ENCODE assay signal across 10 cellular contexts in genomic region chrX:39337461-39337860, GRCh38.
DNase-seq lines count a peak whose midpoint lies in the region; ATAC-seq and TF ChIP-seq lines count a peak whose summit lies in the region.
"Had no signal": no experiment of that assay in that cellular context is flagged by ENCODE, and none has a peak within 500 bp of the region (broad histone marks: within the 10 kb centered on the region; RNA-seq: fewer than 3 reads in every experiment).

No MANE protein-coding gene starts in this region.

- TF ChIP-seq CTCF in psoas muscle (IDR thresholded peaks at IDR 0.05) = no peak

- POLR2A ChIA-PET in activated CD8-positive, alpha-beta T cell treated with anti-CD3 and anti-CD28 coated beads, Interleukin-2, amount 10 ng/mL, durations not matched to agents 7 days and 5 days (lab: Charles Lee) = no interaction called here

- H3K4me3 Mint-ChIP-seq in activated CD8-positive, alpha-beta T cell treated with anti-CD3 and anti-CD28 coated beads, Interleukin-2, amount 10 ng/mL, durations not matched to agents 7 days and 5 days = peak overlapping the region; percentile 44

- ATAC-seq in activated CD8-positive, alpha-beta T cell treated with anti-CD3 and anti-CD28 coated beads, Interleukin-2, amount 10 ng/mL, durations not matched to agents 7 days and 5 days = no peak
- ATAC-seq in psoas muscle (no peak), GM21576 (IDR thresholded peaks at IDR 0.05; ENCODE audit: unreplicated experiment) (no peak), HG03039 (IDR thresholded peaks at IDR 0.05; ENCODE audit: unreplicated experiment) (no peak)

- intact Hi-C loops in psoas muscle (cut with DNase I) = no loop called here

- no peaks in the 10 kb centered on the region for H3K9me3 ChIP-seq in psoas muscle

- H3K4me1 ChIP-seq in psoas muscle = no peaks in the 10 kb centered on the region

- no peaks in the 10 kb centered on the region for H3K36me3 Mint-ChIP-seq in activated CD8-positive, alpha-beta T cell treated with anti-CD3 and anti-CD28 coated beads, Interleukin-2, amount 10 ng/mL, durations not matched to agents 7 days and 5 days (ENCODE audit: low read depth)

- no peaks in the 10 kb centered on the region for H3K36me3 ChIP-seq in psoas muscle (ENCODE audit: insufficient read depth in 1 of 2, low read depth in 1 of 2)

- H3K9me3 Mint-ChIP-seq in activated CD8-positive, alpha-beta T cell treated with anti-CD3 and anti-CD28 coated beads, Interleukin-2, amount 10 ng/mL, durations not matched to agents 7 days and 5 days (ENCODE audit: insufficient read depth) = no peaks in the 10 kb centered on the region

- peak overlapping the region; percentile 85 for H3K27ac Mint-ChIP-seq in activated CD8-positive, alpha-beta T cell treated with anti-CD3 and anti-CD28 coated beads, Interleukin-2, amount 10 ng/mL, durations not matched to agents 7 days and 5 days

- H3K4me3 ChIP-seq in psoas muscle = no peak overlapping the region
- H3K4me3 ChIP-seq: smooth muscle cell had no signal

- CTCF ChIA-PET in activated CD8-positive, alpha-beta T cell treated with anti-CD3 and anti-CD28 coated beads, Interleukin-2, amount 10 ng/mL, durations not matched to agents 7 days and 5 days (lab: Charles Lee) = no interaction called here

- H3K4me1 Mint-ChIP-seq in activated CD8-positive, alpha-beta T cell treated with anti-CD3 and anti-CD28 coated beads, Interleukin-2, amount 10 ng/mL, durations not matched to agents 7 days and 5 days (ENCODE audit: low read depth) = peaks cover 29% of the 10 kb centered on the region

- peak overlapping the region; percentile 3 for H3K27ac ChIP-seq in psoas muscle

- WGBS in psoas muscle, 3 donors = 47 to 67% (median 59%) methylated on average over 6 of the region's 6 CpGs

- DNase-seq in COR-L47 (lab: John Stamatoyannopoulos, UW) (peak; percentile 41), NCI-H1092 treated with DMSO at 0.1 percent for 48 hours (lab: John Stamatoyannopoulos, UW) (peak; percentile 97), psoas muscle (no peak), AG08395 (ENCODE audit: low spot score) (no peak)
- no peak for DNase-seq in activated CD8-positive, alpha-beta T cell treated with anti-CD3 and anti-CD28 coated beads, Interleukin-2, amount 10 ng/mL, durations not matched to agents 7 days and 5 days
- DNase-seq: central memory CD4-positive, alpha-beta T cell; foreskin fibroblast had no signal

- H3K27me3 ChIP-seq in psoas muscle (ENCODE audit: insufficient read depth in 3 of 3, low read length in 2 of 3) = peaks cover 0 to 12% (median 0%) of the 10 kb centered on the region in 3 donors

- no peaks in the 10 kb centered on the region for H3K27me3 Mint-ChIP-seq in activated CD8-positive, alpha-beta T cell treated with anti-CD3 and anti-CD28 coated beads, Interleukin-2, amount 10 ng/mL, durations not matched to agents 7 days and 5 days (ENCODE audit: low read depth)

Comparison
In these comparisons a context has a peak if more than half of its experiments do, and no peak if none do; other contexts are left out.
1. DNase-seq: peak in COR-L47 (single experiment) and NCI-H1092 treated with DMSO at 0.1 percent for 48 hours (single experiment); none in activated CD8-positive, alpha-beta T cell treated with anti-CD3 and anti-CD28 coated beads, Interleukin-2, amount 10 ng/mL, durations not matched to agents 7 days and 5 days (single experiment), psoas muscle (0 of 2) and AG08395 (single experiment).